Comparison of ENCODE assay signal across 8 cellular contexts in genomic region chr7:123534383-123535260, GRCh38. TPM values are rescaled to one million over a fixed set of nuclear protein-coding genes. Genes with fewer than 3 reads are reported as not detected.
A peak's percentile ranks its signal among the peaks of the same experiment; 100 is the strongest.
DNase-seq lines count a peak whose midpoint lies in the region; ATAC-seq and TF ChIP-seq lines count a peak whose summit lies in the region.

TSS of gene IQUB (minus strand) at chr7:123534595. CDS start at chr7:123512340, 22,255 bp downstream.

- TF ChIP-seq CTCF in PC-9 (conservative IDR thresholded peaks at IDR 0.05) (no peak), esophagus muscularis mucosa (IDR thresholded peaks at IDR 0.05) (no peak)

- H3K36me3 ChIP-seq in PC-9 (ENCODE audit: low read depth) (no peaks in the 10 kb centered on the region), esophagus muscularis mucosa (no peaks in the 10 kb centered on the region), muscle layer of duodenum (ENCODE audit: control insufficient read depth in 1 of 2, insufficient read depth in 2 of 2, low read length in 2 of 2) (peaks cover 0 to 8% of the 10 kb centered on the region in 2 donors)

- intact Hi-C loops in PC-9 (cut with micrococcal nuclease; ENCODE audit: unreplicated experiment) (loop anchor here (1.0 to 10.0 kb wide), 6 partner anchors 23 to 647 kb away; partner anchors contain the start of genes CADPS2, NDUFA5 and WASL), esophagus muscularis mucosa (cut with DNase I) (loop anchor here (5.0 kb wide), 1 partner anchor 42 kb away; no protein-coding TSS in a partner anchor)

- H3K27me3 ChIP-seq in PC-9 (ENCODE audit: insufficient read depth, low read depth) = no peaks in the 10 kb centered on the region
- H3K27me3 ChIP-seq in esophagus muscularis mucosa = no peaks in the 10 kb centered on the region
- no peaks in the 10 kb centered on the region for H3K27me3 ChIP-seq in muscle layer of duodenum (ENCODE audit: low read depth, low read length)

- peak within 1 kb of the TSS; percentile 100 for H2AFZ ChIP-seq in PC-9

- H3K4me1 ChIP-seq in PC-9 (replicated peaks; ENCODE audit: insufficient read depth) = peaks cover 23% of the 10 kb centered on the region
- peaks cover 17 to 31% (median 27%) of the 10 kb centered on the region in 4 donors for H3K4me1 ChIP-seq in esophagus muscularis mucosa
- peaks cover 0 to 16% of the 10 kb centered on the region in 2 donors for H3K4me1 ChIP-seq in muscle layer of duodenum (ENCODE audit: control insufficient read depth in 1 of 2, insufficient read depth in 2 of 2, low read length in 2 of 2)

- DNase-seq in DMS153 treated with DMSO at 0.1 percent for 48 hours (lab: John Stamatoyannopoulos, UW; ENCODE audit: unreplicated experiment) (peak; percentile 92), KBM-7 (peak; percentile 91), PC-9 (peak; percentile 82 to 97), esophagus muscularis mucosa (ENCODE audit: extremely low spot score) (peak; percentile 99)
- DNase-seq in activated T-cell treated with anti-CD3 and anti-CD28 coated beads, Interleukin-2, amount 50 U/mL, for 48 hours = peak; percentile 95 to 96
- peak; percentile 96 for DNase-seq in stimulated activated CD8-positive, alpha-beta memory T cell treated with anti-CD3 and anti-CD28 coated beads, Interleukin-7, amount 100 ng/mL, for 24 hours (ENCODE audit: low read depth)

- WGBS in esophagus muscularis mucosa = 2% methylated on average over 53 of the region's 54 CpGs

- POLR2A ChIA-PET in PC-9 (lab: Charles Lee; ENCODE audit: unreplicated experiment) = interaction anchor here (0.6 to 0.7 kb wide), 6 partner anchors 23 to 804 kb away, joined by 3 to 20 read pairs (median 8); partner anchors contain the start of gene NDUFA5

- in situ Hi-C loops in KBM-7 (cut with MboI; ENCODE audit: low pct_unique_long_range_greater_than_20kb, low sequenced_read_pairs) = no loop called here

- H3F3A ChIP-seq in PC-9 (ENCODE audit: insufficient read depth, low read depth) = peaks cover 14% of the 10 kb centered on the region; the same call in 1 of the 2 replicates

- CTCF ChIA-PET in PC-9 (lab: Charles Lee) = interaction anchor here (0.6 to 2.2 kb wide), 6 partner anchors 9 to 1410 kb away, joined by 3 to 9 read pairs (median 6); no protein-coding TSS in a partner anchor

- peak within 1 kb of the TSS; percentile 100 for H3K4me2 ChIP-seq in PC-9

- no peak for TF ChIP-seq POLR2A in esophagus muscularis mucosa (IDR thresholded peaks at IDR 0.05; ENCODE audit: low read depth)

- no peaks in the 10 kb centered on the region for H3K79me2 ChIP-seq in PC-9 (ENCODE audit: low read depth)

- TF ChIP-seq EP300 in esophagus muscularis mucosa (IDR thresholded peaks at IDR 0.05) = no peak

- H3K27ac ChIP-seq in PC-9 (no peak within 1 kb of the TSS), esophagus muscularis mucosa (replicated peaks in 1 of 4) (peak within 1 kb of the TSS; percentile 86 to 94 (median 92)), muscle layer of duodenum (ENCODE audit: low read length) (peak within 1 kb of the TSS; percentile 51)

- H3K4me3 ChIP-seq in PC-9 (peak within 1 kb of the TSS; percentile 96), esophagus muscularis mucosa (peak within 1 kb of the TSS; percentile 64 to 75 (median 66)), muscle layer of duodenum (ENCODE audit: low read depth in 1 of 2, low read length in 2 of 2) (peak within 1 kb of the TSS; percentile 75 to 80)

- ATAC-seq in GM21717 (IDR thresholded peaks at IDR 0.05; ENCODE audit: unreplicated experiment) = peak; percentile 89

- H3K9me3 ChIP-seq in PC-9 (ENCODE audit: insufficient read depth, low read depth) (no peaks in the 10 kb centered on the region), esophagus muscularis mucosa (no peaks in the 10 kb centered on the region), muscle layer of duodenum (ENCODE audit: control insufficient read depth in 1 of 2, low read length in 2 of 2) (no peaks in the 10 kb centered on the region)

- no TSS peak for BruUV-seq in PC-9 (replicated peaks; lab: Mats Ljungman, UMichigan)

- H3K9me2 ChIP-seq in PC-9 (ENCODE audit: insufficient read depth) = no peaks in the 10 kb centered on the region

- no peaks in the 10 kb centered on the region for H4K20me1 ChIP-seq in PC-9 (ENCODE audit: insufficient read depth)

RNA-seq across cellular contexts. Expression of gene IQUB, which starts in this region (rescaled TPM):
- total RNA-seq in PC-9 (2021) (0.33 and 0.98 TPM in 2 replicates), esophagus muscularis mucosa (10 to 100 TPM in 1 of 4 donors, 1 to 10 TPM in 2, under 1 TPM in 1; 0.83 to 13.3 (median 6.7) TPM)

Comparison
In these comparisons a context has a peak if more than half of its experiments do, and no peak if none do; other contexts are left out.
1. Peak in DNase-seq, H3K4me3 ChIP-seq and H3K4me2 ChIP-seq in PC-9; RNA of the gene not detected or under 1 TPM.